8 cellular contexts compared by ENCODE assay signal in the genomic region with DNA sequence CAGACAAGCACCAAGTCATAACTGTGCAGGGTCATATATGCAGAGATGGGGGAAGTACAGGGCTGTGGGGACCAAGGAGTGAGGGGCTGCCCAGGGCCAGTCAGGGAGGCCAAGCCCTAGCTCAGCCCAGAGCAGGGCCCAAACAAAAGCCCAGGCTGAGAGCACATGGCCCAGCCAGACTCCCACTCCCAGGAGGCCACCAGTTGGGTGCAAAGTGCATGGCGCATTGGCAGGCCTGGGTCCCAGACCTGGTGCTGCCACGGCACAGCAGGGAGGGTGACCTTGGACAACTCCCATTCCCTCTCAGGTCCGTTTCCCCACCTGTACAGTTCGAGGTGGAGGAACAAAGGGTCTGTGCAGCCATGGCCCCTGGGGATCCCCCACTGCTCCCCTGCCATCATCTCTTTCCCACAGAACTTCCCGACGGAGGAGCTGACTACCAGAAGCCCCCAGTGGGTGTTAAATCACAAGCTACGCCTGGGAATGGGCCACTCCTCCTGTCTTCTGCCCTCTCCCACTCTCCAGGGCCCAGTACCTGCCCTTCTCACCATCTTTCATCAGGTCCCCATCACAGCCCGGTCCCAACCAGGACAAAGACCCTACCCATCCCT. TPM values are rescaled to one million over a fixed set of nuclear protein-coding genes. Genes with fewer than 3 reads are reported as not detected.
A peak's percentile ranks its signal among the peaks of the same experiment; 100 is the strongest.
DNase-seq lines count a peak whose midpoint lies in the region; ATAC-seq and TF ChIP-seq lines count a peak whose summit lies in the region.

No MANE protein-coding gene starts in this region.

- H3K27me3 Mint-ChIP-seq in activated naive CD8-positive, alpha-beta T cell treated with anti-CD3 and anti-CD28 coated beads, Interleukin-2, amount 10 ng/mL, durations not matched to agents 7 days and 5 days: no peaks in the 10 kb centered on the region

- H3K9me3 ChIP-seq in DND-41 (ENCODE audit: insufficient read depth, low read length, severe bottlenecking): no peaks in the 10 kb centered on the region
- H3K9me3 ChIP-seq in iPS-18c (ENCODE audit: control insufficient read depth, insufficient read depth, low read length): no peaks in the 10 kb centered on the region

- no peaks in the 10 kb centered on the region for H4K20me1 ChIP-seq in DND-41 (ENCODE audit: insufficient read depth, low read length)

- H3K4me1 ChIP-seq in DND-41 (ENCODE audit: insufficient read depth, low read length): peaks cover 31% of the 10 kb centered on the region

- peak overlapping the region; percentile 80 for H2AFZ ChIP-seq in DND-41 (ENCODE audit: low read depth, low read length)

- H3K9me3 Mint-ChIP-seq in activated naive CD8-positive, alpha-beta T cell treated with anti-CD3 and anti-CD28 coated beads, Interleukin-2, amount 10 ng/mL, durations not matched to agents 7 days and 5 days: no peaks in the 10 kb centered on the region
- H3K9me3 Mint-ChIP-seq in stimulated activated effector memory CD8-positive, alpha-beta T cell treated with anti-CD3 and anti-CD28 coated beads, Interleukin-12 subunit alpha, Interleukin-12 subunit beta, amount 100 ng/mL, for 72 hours: no peaks in the 10 kb centered on the region

- H3K27me3 ChIP-seq in DND-41 (ENCODE audit: insufficient read depth, low read length, poor library complexity): no peaks in the 10 kb centered on the region

- H3K4me3 ChIP-seq in DND-41 (ENCODE audit: low read depth in 1 of 2, low read length in 2 of 2): peak overlapping the region; percentile 64 to 77; a peak in 3 of 4 replicates
- H3K4me3 ChIP-seq in iPS-18c (ENCODE audit: insufficient read depth, low read depth, low read length): peak overlapping the region; percentile 77

- H3K4me1 Mint-ChIP-seq in activated naive CD8-positive, alpha-beta T cell treated with anti-CD3 and anti-CD28 coated beads, Interleukin-2, amount 10 ng/mL, durations not matched to agents 7 days and 5 days: peaks cover 13% of the 10 kb centered on the region
- peaks cover 21% of the 10 kb centered on the region for H3K4me1 Mint-ChIP-seq in stimulated activated effector memory CD8-positive, alpha-beta T cell treated with anti-CD3 and anti-CD28 coated beads, Interleukin-12 subunit alpha, Interleukin-12 subunit beta, amount 100 ng/mL, for 72 hours

- H3K27ac ChIP-seq in DND-41 (ENCODE audit: low read length): peak overlapping the region; percentile 75

- peak overlapping the region; percentile 92 for H3K4me2 ChIP-seq in DND-41 (ENCODE audit: insufficient read depth, low read length)

- peak overlapping the region; percentile 62 for H3K9ac ChIP-seq in DND-41 (ENCODE audit: low read depth, low read length)

- peak; percentile 28 for DNase-seq in DND-41
- peak; percentile 38 for DNase-seq in activated naive CD8-positive, alpha-beta T cell treated with anti-CD3 and anti-CD28 coated beads, Interleukin-2, amount 10 ng/mL, durations not matched to agents 7 days and 5 days
- peak in 1 of 2 donors; percentile 55 for DNase-seq in stimulated activated effector memory CD8-positive, alpha-beta T cell treated with anti-CD3 and anti-CD28 coated beads, Interleukin-12 subunit alpha, Interleukin-12 subunit beta, amount 100 ng/mL, for 72 hours (ENCODE audit: low spot score in 2 of 2)
- no peak for DNase-seq in A172 (ENCODE audit: low spot score)
- no peak for DNase-seq in mucosa of gallbladder (ENCODE audit: low spot score)
- DNase-seq in NCI-H524 treated with DMSO at 0.1 percent for 48 hours (lab: John Stamatoyannopoulos, UW): no peak

- peaks cover 12% of the 10 kb centered on the region for H3K79me2 ChIP-seq in DND-41 (ENCODE audit: insufficient read depth, low read length)

- TF ChIP-seq CTCF in DND-41 (IDR thresholded peaks at IDR 0.05; ENCODE audit: borderline replicate concordance, extremely low read depth, low read length, poor library complexity, severe bottlenecking): no peak

- peak; percentile 5; the same call in 2 of the 3 replicates for ATAC-seq in DND-41 (ENCODE audit: insufficient read depth, low read depth)
- ATAC-seq in HG03354 (IDR thresholded peaks at IDR 0.05; ENCODE audit: poor library complexity, severe bottlenecking, unreplicated experiment): peak; percentile 21
- ATAC-seq in activated naive CD8-positive, alpha-beta T cell treated with anti-CD3 and anti-CD28 coated beads, Interleukin-2, amount 10 ng/mL, durations not matched to agents 7 days and 5 days (ENCODE audit: low read depth): peak; percentile 4
- peak; percentile 9 for ATAC-seq in stimulated activated effector memory CD8-positive, alpha-beta T cell treated with anti-CD3 and anti-CD28 coated beads, Interleukin-12 subunit alpha, Interleukin-12 subunit beta, amount 100 ng/mL, for 72 hours

- H3K27ac Mint-ChIP-seq in activated naive CD8-positive, alpha-beta T cell treated with anti-CD3 and anti-CD28 coated beads, Interleukin-2, amount 10 ng/mL, durations not matched to agents 7 days and 5 days: peak overlapping the region; percentile 95
- peak overlapping the region; percentile 91 for H3K27ac Mint-ChIP-seq in stimulated activated effector memory CD8-positive, alpha-beta T cell treated with anti-CD3 and anti-CD28 coated beads, Interleukin-12 subunit alpha, Interleukin-12 subunit beta, amount 100 ng/mL, for 72 hours

- H3K36me3 Mint-ChIP-seq in activated naive CD8-positive, alpha-beta T cell treated with anti-CD3 and anti-CD28 coated beads, Interleukin-2, amount 10 ng/mL, durations not matched to agents 7 days and 5 days: no peaks in the 10 kb centered on the region
- peaks cover 4% of the 10 kb centered on the region for H3K36me3 Mint-ChIP-seq in stimulated activated effector memory CD8-positive, alpha-beta T cell treated with anti-CD3 and anti-CD28 coated beads, Interleukin-12 subunit alpha, Interleukin-12 subunit beta, amount 100 ng/mL, for 72 hours

- POLR2A ChIA-PET in activated naive CD8-positive, alpha-beta T cell treated with anti-CD3 and anti-CD28 coated beads, Interleukin-2, amount 10 ng/mL, durations not matched to agents 7 days and 5 days (lab: Charles Lee): interaction anchor here (0.5 to 2.5 kb wide), 3 partner anchors 14 to 26 kb away, joined by 3 to 21 read pairs (median 3); a partner anchor contains a TSS

- H3K4me3 Mint-ChIP-seq in activated naive CD8-positive, alpha-beta T cell treated with anti-CD3 and anti-CD28 coated beads, Interleukin-2, amount 10 ng/mL, durations not matched to agents 7 days and 5 days: peak overlapping the region; percentile 96
- peak overlapping the region; percentile 86 for H3K4me3 Mint-ChIP-seq in stimulated activated effector memory CD8-positive, alpha-beta T cell treated with anti-CD3 and anti-CD28 coated beads, Interleukin-12 subunit alpha, Interleukin-12 subunit beta, amount 100 ng/mL, for 72 hours

- H3K36me3 ChIP-seq in DND-41 (ENCODE audit: insufficient read depth, low read length): no peaks in the 10 kb centered on the region

RNA-seq across cellular contexts. Expression of a gene that starts 0.6 kb away (rescaled TPM):
- 10 to 100 TPM; 43.9 to 49.2 TPM for total RNA-seq in activated naive CD8-positive, alpha-beta T cell treated with anti-CD3 and anti-CD28 coated beads, Interleukin-2, amount 10 ng/mL, durations not matched to agents 7 days and 5 days
- total RNA-seq in A172 (2014; rRNA removed; shearing (Covaris generic)): 88.8 and 95.7 TPM in 2 replicates
- total RNA-seq in mucosa of gallbladder: 56.6 TPM

RNA-seq across cellular contexts. Expression of a gene that starts 23.1 kb away (rescaled TPM):
- 10 to 100 TPM; 41.3 to 43.4 TPM for total RNA-seq in activated naive CD8-positive, alpha-beta T cell treated with anti-CD3 and anti-CD28 coated beads, Interleukin-2, amount 10 ng/mL, durations not matched to agents 7 days and 5 days
- total RNA-seq in A172 (2014; rRNA removed; shearing (Covaris generic)): 3.7 and 5.3 TPM in 2 replicates
- 36.2 TPM for total RNA-seq in mucosa of gallbladder

RNA-seq across cellular contexts. Expression of a gene that starts 26.7 kb away (rescaled TPM):
- 10 to 100 TPM; 57.8 to 58.9 TPM for total RNA-seq in activated naive CD8-positive, alpha-beta T cell treated with anti-CD3 and anti-CD28 coated beads, Interleukin-2, amount 10 ng/mL, durations not matched to agents 7 days and 5 days
- total RNA-seq in A172 (2014; rRNA removed; shearing (Covaris generic)): 42.8 and 45.6 TPM in 2 replicates
- total RNA-seq in mucosa of gallbladder: 39.8 TPM

Comparison
In these comparisons a context has a peak if more than half of its experiments do, and no peak if none do; other contexts are left out.
1. DNase-seq: peak in DND-41 (single experiment) and activated naive CD8-positive, alpha-beta T cell treated with anti-CD3 and anti-CD28 coated beads, Interleukin-2, amount 10 ng/mL, durations not matched to agents 7 days and 5 days (single experiment); none in A172 (single experiment), mucosa of gallbladder (single experiment) and NCI-H524 treated with DMSO at 0.1 percent for 48 hours (single experiment).
2. Peak in every context shown above with its lines, with median percentiles within 50 percentile points of each other: ATAC-seq.